In genomic region chr6:24501914-24502313, GRCh38 we compare ENCODE assay signal across 2 cellular contexts.
A peak's percentile ranks its signal among the peaks of the same experiment; 100 is the strongest.
TF ChIP-seq lines count a peak whose summit lies in the region.

No MANE protein-coding gene starts in this region.

TF ChIP-seq in HepG2, 621 proteins besides CTCF, POLR2A, EP300 and RAD21:
- peak; percentile 50; the same call in 1 of the 2 replicates for TF ChIP-seq ARID5B (CRISPR knock-in tag; IDR thresholded peaks at IDR 0.05)
- peak; percentile 86 for TF ChIP-seq HNF4A (CRISPR knock-in tag; IDR thresholded peaks at IDR 0.05)
- TF ChIP-seq MXD4 (CRISPR knock-in tag; IDR thresholded peaks at IDR 0.05): no peak
- TF ChIP-seq HMG20A (CRISPR knock-in tag; IDR thresholded peaks at IDR 0.05; ENCODE audit: borderline replicate concordance): peak; percentile 16; the same call in 1 of the 2 replicates
- TF ChIP-seq AKAP8 (CRISPR knock-in tag; IDR thresholded peaks at IDR 0.05): no peak
- peak; percentile 30; the same call in 1 of the 2 replicates for TF ChIP-seq SAP130 (CRISPR knock-in tag; IDR thresholded peaks at IDR 0.05; ENCODE audit: low read depth)
- TF ChIP-seq ZNF143 (CRISPR knock-in tag; IDR thresholded peaks at IDR 0.05): no peak
- TF ChIP-seq HNF4G (IDR thresholded peaks at IDR 0.05; ENCODE audit: borderline replicate concordance, low read depth, low read length): peak; percentile 68
- TF ChIP-seq HNF4G (CRISPR knock-in tag; IDR thresholded peaks at IDR 0.05; ENCODE audit: borderline replicate concordance, low read depth): no peak
- peak; percentile 40 for TF ChIP-seq TEAD3 (CRISPR knock-in tag; optimal IDR thresholded peaks at IDR 0.05; ENCODE audit: borderline replicate concordance)
- TF ChIP-seq ELK4 (CRISPR knock-in tag; IDR thresholded peaks at IDR 0.05; ENCODE audit: borderline replicate concordance): no peak
- no peak for TF ChIP-seq SOX13 (IDR thresholded peaks at IDR 0.05)
- 0 out of 4 replicates have a peak, but pooled peaks of 1 of the 2 experiments have one; percentile 9 for TF ChIP-seq SOX13 (CRISPR knock-in tag; conservative IDR thresholded peaks at IDR 0.05 in 1 of 2, IDR thresholded peaks at IDR 0.05 in 1 of 2)
- TF ChIP-seq GATAD2A (CRISPR knock-in tag; IDR thresholded peaks at IDR 0.05): 0 out of 2 replicates have a peak, but pooled peaks have one; percentile 26
- peak; percentile 38; the same call in 1 of the 2 replicates for TF ChIP-seq ELF3 (CRISPR knock-in tag; IDR thresholded peaks at IDR 0.05)

TF ChIP-seq in IMR-90, 13 proteins besides CTCF, POLR2A, EP300 and RAD21:
- no peak for TF ChIP-seq CEBPB (IDR thresholded peaks at IDR 0.05; ENCODE audit: low read depth, low read length)
- no peak for TF ChIP-seq MAFK (IDR thresholded peaks at IDR 0.05; ENCODE audit: low read depth, low read length)
- TF ChIP-seq RCOR1 (IDR thresholded peaks at IDR 0.05; ENCODE audit: insufficient replicate concordance, low read length): no peak
- TF ChIP-seq USF2 (IDR thresholded peaks at IDR 0.05; ENCODE audit: low read depth, low read length): no peak
TF ChIP-seq in IMR-90: peak in this region for 0.
